25 cellular contexts compared by ENCODE assay signal in genomic region chr2:10779776-10780490, GRCh38. TPM values are rescaled to one million over a fixed set of nuclear protein-coding genes. Genes with fewer than 3 reads are reported as not detected.
DNase-seq lines count a peak whose midpoint lies in the region; ATAC-seq, FAIRE-seq and TF ChIP-seq lines count a peak whose summit lies in the region.
"Had no signal": no experiment of that assay in that cellular context is flagged by ENCODE, and none has a peak within 500 bp of the region (broad histone marks: within the 10 kb centered on the region; RNA-seq: fewer than 3 reads in every experiment).

No MANE protein-coding gene starts in this region.

- H3K4me3 ChIP-seq in GM12878 (no peak overlapping the region), spleen (no peak overlapping the region)
- H3K4me3 ChIP-seq: A549, MG63, PC-9, SJCRH30 had no signal

- FAIRE-seq in GM12878 (lab: Jason Lieb, UNC), result no peak
- FAIRE-seq: A549, GM18507 had no signal

- H3K4me2 ChIP-seq in GM12878 (ENCODE audit: control insufficient read depth, insufficient read depth), result no peak overlapping the region
- H3K4me2 ChIP-seq: A549, PC-9 had no signal

- H4K20me1 ChIP-seq in GM12878 (ENCODE audit: control insufficient read depth, insufficient read depth), result no peaks in the 10 kb centered on the region

- RAD21 ChIA-PET in GM12878 (lab: Charles Lee; ENCODE audit: unreplicated experiment), result no interaction called here

- H3K4me3 Mint-ChIP-seq in nephron progenitor cell, result no peak overlapping the region
- H3K4me3 Mint-ChIP-seq: CD4-positive, alpha-beta T cell had no signal

- H3K79me2 ChIP-seq in GM12878 (ENCODE audit: control insufficient read depth, insufficient read depth, low read length), result no peaks in the 10 kb centered on the region

- H3K27ac Mint-ChIP-seq in activated naive CD4-positive, alpha-beta T cell treated with anti-CD3 and anti-CD28 coated beads, Interleukin-2, amount 50 U/mL, for 72 hours, result peak overlapping the region; percentile 67 to 68
- H3K27ac Mint-ChIP-seq in nephron progenitor cell, result peak overlapping the region; percentile 24
- H3K27ac Mint-ChIP-seq: CD4-positive, alpha-beta T cell had no signal

- TF ChIP-seq POLR2A in GM12878 (IDR thresholded peaks at IDR 0.05; ENCODE audit: low read depth, low read length) (peak; percentile 58), spleen (IDR thresholded peaks at IDR 0.05) (no peak)

- 93% methylated on average over 24 of the region's 25 CpGs for WGBS in GM12878 (ENCODE audit: insufficient coverage, insufficient replicate concordance, low lambda C conversion rate, missing lambda C conversion rate)
- 93 to 97% (median 96%) methylated on average over 25 of the region's 25 CpGs for WGBS in spleen, 5 donors

- H3K36me3 Mint-ChIP-seq in activated naive CD4-positive, alpha-beta T cell treated with anti-CD3 and anti-CD28 coated beads, Interleukin-2, amount 50 U/mL, for 72 hours, result peaks cover 0 to 25% of the 10 kb centered on the region in 2 donors
- H3K36me3 Mint-ChIP-seq in nephron progenitor cell (ENCODE audit: low read depth), result peaks cover 53% of the 10 kb centered on the region

- POLR2A ChIA-PET in GM12878 (lab: Charles Lee), result no interaction called here

- H3K9me3 Mint-ChIP-seq in activated naive CD4-positive, alpha-beta T cell treated with anti-CD3 and anti-CD28 coated beads, Interleukin-2, amount 50 U/mL, for 72 hours, result no peaks in the 10 kb centered on the region
- H3K9me3 Mint-ChIP-seq in nephron progenitor cell, result no peaks in the 10 kb centered on the region
- H3K9me3 Mint-ChIP-seq: CD4-positive, alpha-beta T cell had no signal

- peaks cover 28 to 47% of the 10 kb centered on the region in 2 experiments for H3K36me3 ChIP-seq in GM12878 (ENCODE audit: control insufficient read depth in 2 of 2, insufficient read depth in 2 of 2, low read length in 1 of 2)
- peaks cover 5 to 85% (median 67%) of the 10 kb centered on the region in 6 donors for H3K36me3 ChIP-seq in spleen

- H2AFZ ChIP-seq in GM12878 (ENCODE audit: control insufficient read depth, low read depth, low read length), result no peak overlapping the region
- H2AFZ ChIP-seq: PC-9 had no signal

- H3K27ac ChIP-seq in GM12878 (ENCODE audit: control insufficient read depth, insufficient read depth) (no peak overlapping the region), spleen (no peak overlapping the region)
- H3K27ac ChIP-seq: A549, PC-9, RWPE1, SJCRH30 had no signal

- TF ChIP-seq CTCF in GM12878 (IDR thresholded peaks at IDR 0.05 in 2 of 3, conservative IDR thresholded peaks at IDR 0.05 in 1 of 3; ENCODE audit: control insufficient read depth in 2 of 3, extremely low read depth in 1 of 3, insufficient read depth in 1 of 3, low read depth in 3 of 3, low read length in 3 of 3) (no peak), nephron progenitor cell (IDR thresholded peaks at IDR 0.05) (no peak), spleen (IDR thresholded peaks at IDR 0.05 in 8 of 11, conservative IDR thresholded peaks at IDR 0.05 in 3 of 11) (no peak)

- no TSS peak for BruUV-seq in GM12878 (replicated peaks; lab: Mats Ljungman, UMichigan)

- H3K4me1 Mint-ChIP-seq in nephron progenitor cell, result peaks cover 7% of the 10 kb centered on the region

- peak in 1 of 2 donors; percentile 44 for DNase-seq in activated naive CD4-positive, alpha-beta T cell treated with anti-CD3 and anti-CD28 coated beads, Interleukin-2, amount 50 U/mL, for 72 hours (ENCODE audit: low spot score in 2 of 2)
- no peak for DNase-seq in activated naive CD4-positive, alpha-beta T cell (lab: John Stamatoyannopoulos, UW)
- DNase-seq in GM12878 (ENCODE audit: low read depth, low spot score), result no peak
- DNase-seq in nephron progenitor cell, result no peak
- peak; percentile 66 for DNase-seq in spleen
- DNase-seq in SW 1271 (lab: John Stamatoyannopoulos, UW), result no peak
- no peak for DNase-seq in GM03348 (ENCODE audit: low spot score)
- DNase-seq: CD4-positive, alpha-beta T cell; DMS153; GDM1; H7; MG63; NCI-H1048; NCI-H1436; NCI-H2029; NCI-H345; NCI-H524 treated with DMSO at 0.1 percent for 48 hours; PC-9; SJCRH30 had no signal

- in situ Hi-C loops in GM12878 (cut with MboI), result no loop called here

- TF ChIP-seq RAD21 in GM12878 (IDR thresholded peaks at IDR 0.05; ENCODE audit: insufficient read depth, low read depth, low read length), result no peak

- no peak overlapping the region for H3K9ac ChIP-seq in GM12878 (ENCODE audit: control insufficient read depth, insufficient read depth, low read length)

- SMC1A ChIA-PET in GM12878 (lab: Charles Lee; ENCODE audit: uncharacterized antibody, unreplicated experiment), result no interaction called here

- TF ChIP-seq EP300 in GM12878 (IDR thresholded peaks at IDR 0.05; ENCODE audit: borderline replicate concordance in 1 of 2, control insufficient read depth in 1 of 2, low read depth in 2 of 2, low read length in 2 of 2), result no peak

- ATAC-seq in activated naive CD4-positive, alpha-beta T cell treated with anti-CD3 and anti-CD28 coated beads, Interleukin-2, amount 50 U/mL, for 72 hours, result no peak
- ATAC-seq in GM12878 (no peak), HG03108 (IDR thresholded peaks at IDR 0.05; ENCODE audit: unreplicated experiment) (no peak)
- ATAC-seq: A549 had no signal

- CTCF ChIA-PET in GM12878 (lab: Yijun Ruan, JAX), result interaction anchor here (2.7 kb wide), 1 partner anchor 351 kb away, joined by 5 read pairs; no protein-coding TSS in a partner anchor

- H3K27me3 ChIP-seq in GM12878 (replicated peaks in 1 of 2; ENCODE audit: control insufficient read depth in 2 of 2, insufficient read depth in 2 of 2, low read length in 1 of 2), result no peaks in the 10 kb centered on the region
- no peaks in the 10 kb centered on the region for H3K27me3 ChIP-seq in spleen (replicated peaks in 1 of 7)
- H3K27me3 ChIP-seq: MG63, SJCRH30 had no signal

- H3K4me1 ChIP-seq in GM12878 (ENCODE audit: control insufficient read depth, insufficient read depth, low read length) (no peaks in the 10 kb centered on the region), spleen (peaks cover 0 to 5% (median 0%) of the 10 kb centered on the region in 6 donors)

- intact Hi-C loops in GM12878 (cut with micrococcal nuclease; ENCODE audit: unreplicated experiment), result no loop called here
- intact Hi-C loops in spleen (cut with DNase I; ENCODE audit: low total_unique reads), result no loop called here

- H3K27me3 Mint-ChIP-seq in nephron progenitor cell (ENCODE audit: low read depth, poor library complexity), result no peaks in the 10 kb centered on the region
- H3K27me3 Mint-ChIP-seq: CD4-positive, alpha-beta T cell had no signal

- H3K9me3 ChIP-seq in GM12878 (replicated peaks; ENCODE audit: control insufficient read depth, insufficient read depth, low read length) (no peaks in the 10 kb centered on the region), spleen (no peaks in the 10 kb centered on the region)
- H3K9me3 ChIP-seq: A549, Caco-2, MG63, SJCRH30 had no signal

RNA-seq across cellular contexts. Expression of gene PDIA6, which starts 32.7 kb away (rescaled TPM):
- total RNA-seq in activated naive CD4-positive, alpha-beta T cell treated with anti-CD3 and anti-CD28 coated beads, Interleukin-2, amount 50 U/mL, for 72 hours, result 100 to 1,000 TPM; 110 to 133 TPM
- total RNA-seq in GM12878 (2013; cell fraction: nucleolus; rRNA removed), result 103 and 104 TPM in 2 replicates
- total RNA-seq in GM12878 (2014; rRNA removed) (157 and 186 TPM in 2 replicates), GM12878 (2014; rRNA removed; fragmentation: Illumina TruSeq; extraction: Trizol) (214 and 240 TPM in 2 replicates), GM12878 (2021) (173 and 178 TPM in 2 replicates), spleen (100 to 1,000 TPM; 100 to 164 (median 131) TPM)
- polyA plus RNA-seq in GM12878 (2011; ENCODE audit: low read depth), result 149 TPM
- polyA plus RNA-seq in GM12878 (2011; rRNA removed) (185 and 251 TPM in 2 replicates), GM12878 (2014; fragmentation: Illumina TruSeq; extraction: Trizol) (233 and 243 TPM in 2 replicates), GM12878 (2014; fragmentation: Nextera tagmentation; extraction: Ambion mirVana) (100 to 1,000 TPM; 180 to 234 TPM), GM12878 (2014; rRNA removed) (148 and 150 TPM in 2 replicates), GM12878 (2016; fragmentation: Nextera tagmentation; extraction: Ambion mirVana) (100 to 1,000 TPM; 520 to 526 TPM), spleen (10 to 100 TPM; 29.7 to 60.5 (median 56.0) TPM)
- polyA plus RNA-seq in GM12878 (2011; cell fraction: cytosol; rRNA removed), result 114 and 120 TPM in 2 replicates
- 70.3 and 71.0 TPM in 2 replicates for polyA plus RNA-seq in GM12878 (2011; cell fraction: nucleus; rRNA removed)
- 174 and 175 TPM in 2 replicates for polyA plus RNA-seq in GM12878 (2012)
- 108 and 113 TPM in 2 replicates for polyA minus RNA-seq in GM12878 (2011; rRNA and poly(A)+ RNA removed)
- 43.3 and 47.8 TPM in 2 replicates for polyA minus RNA-seq in GM12878 (2011; cell fraction: cytosol; rRNA and poly(A)+ RNA removed)
- 14.0 and 20.5 TPM in 2 replicates for polyA minus RNA-seq in GM12878 (2011; cell fraction: nucleus; rRNA and poly(A)+ RNA removed)

RNA-seq across cellular contexts. Expression of gene ATP6V1C2, which starts 58.5 kb away (rescaled TPM):
- under 1 TPM in 1 of 2 donors, not detected in 1; 0.41 TPM for total RNA-seq in activated naive CD4-positive, alpha-beta T cell treated with anti-CD3 and anti-CD28 coated beads, Interleukin-2, amount 50 U/mL, for 72 hours
- 0.66 and 1.8 TPM in 2 replicates for total RNA-seq in GM12878 (2013; cell fraction: nucleolus; rRNA removed)
- total RNA-seq in GM12878 (2014; rRNA removed), result 0.05 and 0.06 TPM in 2 replicates
- 0.04 and 0.09 TPM in 2 replicates for total RNA-seq in GM12878 (2014; rRNA removed; fragmentation: Illumina TruSeq; extraction: Trizol)
- total RNA-seq in GM12878 (2021), result not detected in 2 replicates
- 2.1 TPM for polyA plus RNA-seq in GM12878 (2011; ENCODE audit: low read depth)
- 0.34 and 0.36 TPM in 2 replicates for polyA plus RNA-seq in GM12878 (2011; rRNA removed)
- polyA plus RNA-seq in GM12878 (2011; cell fraction: cytosol; rRNA removed), result 0.06 and 0.18 TPM in 2 replicates
- polyA plus RNA-seq in GM12878 (2011; cell fraction: nucleus; rRNA removed), result 1.3 TPM in 2 replicates
- polyA plus RNA-seq in GM12878 (2012), result 1.6 and 2.1 TPM in 2 replicates
- polyA plus RNA-seq in GM12878 (2014; fragmentation: Illumina TruSeq; extraction: Trizol), result 0.06 and 0.09 TPM in 2 replicates
- under 1 TPM; 0.24 to 0.42 TPM for polyA plus RNA-seq in GM12878 (2014; fragmentation: Nextera tagmentation; extraction: Ambion mirVana)
- 0.13 TPM in 1 of 2 replicates, not detected in the other for polyA plus RNA-seq in GM12878 (2014; rRNA removed)
- 1 to 10 TPM; 1.2 to 1.5 TPM for polyA plus RNA-seq in GM12878 (2016; fragmentation: Nextera tagmentation; extraction: Ambion mirVana)
- 0.05 and 0.07 TPM in 2 replicates for polyA minus RNA-seq in GM12878 (2011; rRNA and poly(A)+ RNA removed)
- not detected in 2 replicates for polyA minus RNA-seq in GM12878 (2011; cell fraction: cytosol; rRNA and poly(A)+ RNA removed)
- polyA minus RNA-seq in GM12878 (2011; cell fraction: nucleus; rRNA and poly(A)+ RNA removed), result 0.12 TPM in 1 of 2 replicates, not detected in the other
- total RNA-seq in spleen, result 1 to 10 TPM in 2 of 7 donors, under 1 TPM in 2, not detected in 3; 0.23 to 9.2 (median 0.93) TPM
- polyA plus RNA-seq in spleen, result under 1 TPM; 0.45 to 0.70 (median 0.54) TPM
- total RNA-seq: CD4-positive, alpha-beta T cell; HT-29; PC-9 had no signal
